In genomic region chr5:66129184-66129583, GRCh38 we compare ENCODE assay signal across 14 cellular contexts. TPM values are rescaled to one million over a fixed set of nuclear protein-coding genes. Genes with fewer than 3 reads are reported as not detected.
DNase-seq lines count a peak whose midpoint lies in the region; ATAC-seq and TF ChIP-seq lines count a peak whose summit lies in the region.
"Had no signal": no experiment of that assay in that cellular context is flagged by ENCODE, and none has a peak within 500 bp of the region (broad histone marks: within the 10 kb centered on the region; RNA-seq: fewer than 3 reads in every experiment).

No MANE protein-coding gene starts in this region.

- H2BK12ac ChIP-seq in neuronal stem cell (ENCODE audit: low read length), result no peak overlapping the region

- H3K27me3 ChIP-seq in BE2C (no peaks in the 10 kb centered on the region), GM23338 (ENCODE audit: insufficient read depth) (no peaks in the 10 kb centered on the region), neuronal stem cell (ENCODE audit: control insufficient read depth in 3 of 3, insufficient read depth in 3 of 3, low read depth in 1 of 3, low read length in 3 of 3) (no peaks in the 10 kb centered on the region)

- no peak overlapping the region for H3K14ac ChIP-seq in neuronal stem cell (ENCODE audit: low read length)

- no peak overlapping the region for H2AK5ac ChIP-seq in neuronal stem cell (ENCODE audit: low read depth, low read length)

- no peak overlapping the region for H3K4me3 Mint-ChIP-seq in GM23338
- H3K4me3 Mint-ChIP-seq in chondrocyte (ENCODE audit: unreplicated experiment), result no peak overlapping the region
- H3K4me3 Mint-ChIP-seq: CD14-positive monocyte; CD8-positive, alpha-beta T cell had no signal

- no peaks in the 10 kb centered on the region for H4K20me1 ChIP-seq in GM23338 (replicated peaks; ENCODE audit: insufficient read depth)

- H3K23ac ChIP-seq in neuronal stem cell (ENCODE audit: low read depth, low read length, poor library complexity), result no peak overlapping the region

- H3K36me3 Mint-ChIP-seq in GM23338 (ENCODE audit: low read depth), result no peaks in the 10 kb centered on the region
- peaks cover 6% of the 10 kb centered on the region for H3K36me3 Mint-ChIP-seq in chondrocyte (ENCODE audit: low read depth)
- H3K36me3 Mint-ChIP-seq: CD14-positive monocyte; CD8-positive, alpha-beta T cell had no signal

- H3K79me1 ChIP-seq in neuronal stem cell (ENCODE audit: low read depth, low read length), result no peaks in the 10 kb centered on the region

- H3K36me3 ChIP-seq in BE2C (no peaks in the 10 kb centered on the region), GM23338 (ENCODE audit: insufficient read depth) (no peaks in the 10 kb centered on the region), neuronal stem cell (replicated peaks in 1 of 2; ENCODE audit: control insufficient read depth in 2 of 2, insufficient read depth in 2 of 2, low read length in 2 of 2) (no peaks in the 10 kb centered on the region)

- no peak for ATAC-seq in GM23338
- ATAC-seq: A549; CD8-positive, alpha-beta T cell; HCT116; HepG2 had no signal

- H3K4me3 ChIP-seq in BE2C (ENCODE audit: low read depth, low read length) (0 out of 2 replicates have a peak overlapping the region, but pooled peaks have one; percentile 10), GM23338 (no peak overlapping the region), neuronal stem cell (ENCODE audit: low read length in 2 of 2) (no peak overlapping the region)
- H3K4me3 ChIP-seq: A549 had no signal

- no peak overlapping the region for H2BK15ac ChIP-seq in neuronal stem cell (ENCODE audit: low read length)

- no peak overlapping the region for H4K91ac ChIP-seq in neuronal stem cell (ENCODE audit: low read depth, low read length, poor library complexity)

- no peak overlapping the region for H2BK5ac ChIP-seq in neuronal stem cell (ENCODE audit: low read length)

- H4K8ac ChIP-seq in neuronal stem cell (ENCODE audit: low read depth, low read length), result no peak overlapping the region

- H3K27me3 Mint-ChIP-seq in GM23338 (ENCODE audit: insufficient read depth, low read depth, poor library complexity) (peaks cover 3% of the 10 kb centered on the region), chondrocyte (ENCODE audit: low read depth) (no peaks in the 10 kb centered on the region)

- H3K9ac ChIP-seq in neuronal stem cell (ENCODE audit: low read depth, low read length, poor library complexity), result no peak overlapping the region

- H3K4me2 ChIP-seq in GM23338, result no peak overlapping the region
- no peak overlapping the region for H3K4me2 ChIP-seq in neuronal stem cell (ENCODE audit: insufficient read depth, low read length, poor library complexity, severe bottlenecking)
- H3K4me2 ChIP-seq: A549 had no signal

- H3K4me1 Mint-ChIP-seq in GM23338, result peaks cover 4% of the 10 kb centered on the region; the same call in 2 of the 3 replicates
- peaks cover 7% of the 10 kb centered on the region for H3K4me1 Mint-ChIP-seq in chondrocyte (ENCODE audit: low read depth)
- H3K4me1 Mint-ChIP-seq: CD14-positive monocyte had no signal

- H3K27ac ChIP-seq in GM23338 (ENCODE audit: low read depth) (no peak overlapping the region), neuronal stem cell (replicated peaks; ENCODE audit: low read length) (no peak overlapping the region)
- H3K27ac ChIP-seq: A549 had no signal

- peak overlapping the region; percentile 23 for H3K4ac ChIP-seq in neuronal stem cell (ENCODE audit: low read length)

- 0 out of 2 replicates have a peak, but pooled peaks cover 3% of the 10 kb centered on the region for H3K9me2 ChIP-seq in GM23338 (ENCODE audit: insufficient read depth)

- H3K4me1 ChIP-seq in BE2C (peaks cover 4% of the 10 kb centered on the region; the same call in 1 of the 2 replicates), GM23338 (ENCODE audit: insufficient read depth) (no peaks in the 10 kb centered on the region), neuronal stem cell (ENCODE audit: control insufficient read depth in 2 of 2, insufficient read depth in 1 of 2, low read depth in 1 of 2, low read length in 2 of 2) (no peaks in the 10 kb centered on the region)
- H3K4me1 ChIP-seq: A549 had no signal

- H2AFZ ChIP-seq in GM23338 (peak overlapping the region; percentile 54; the same call in 1 of the 2 replicates), neuronal stem cell (ENCODE audit: low read length) (peak overlapping the region; percentile 32)

- no peak overlapping the region for H3K18ac ChIP-seq in neuronal stem cell (ENCODE audit: low read length)

- peaks cover 6% of the 10 kb centered on the region; the same call in 2 of the 3 replicates for H3K9me3 Mint-ChIP-seq in GM23338
- peaks cover 10% of the 10 kb centered on the region for H3K9me3 Mint-ChIP-seq in chondrocyte (ENCODE audit: low read depth)

- no peaks in the 10 kb centered on the region for H3K9me3 ChIP-seq in BE2C
- no peaks in the 10 kb centered on the region for H3K9me3 ChIP-seq in neuronal stem cell (replicated peaks in 1 of 2; ENCODE audit: control insufficient read depth in 2 of 2, insufficient read depth in 1 of 2, low read depth in 1 of 2, low read length in 2 of 2)
- H3K9me3 ChIP-seq: A549 had no signal

- H3K79me2 ChIP-seq in GM23338 (replicated peaks; ENCODE audit: insufficient read depth), result no peaks in the 10 kb centered on the region

- no peaks in the 10 kb centered on the region for H3F3A ChIP-seq in GM23338 (replicated peaks; ENCODE audit: low read depth)

- no peak overlapping the region for H2BK120ac ChIP-seq in neuronal stem cell (ENCODE audit: low read depth, low read length)

- H3K27ac Mint-ChIP-seq in GM23338 (no peak overlapping the region), chondrocyte (ENCODE audit: unreplicated experiment) (no peak overlapping the region)
- H3K27ac Mint-ChIP-seq: CD14-positive monocyte; CD8-positive, alpha-beta T cell had no signal

- TF ChIP-seq CTCF in BE2C (IDR thresholded peaks at IDR 0.05; ENCODE audit: low read depth, low read length) (no peak), GM23338 (conservative IDR thresholded peaks at IDR 0.05; ENCODE audit: low read depth in 2 of 2) (no peak), chondrocyte (IDR thresholded peaks at IDR 0.05) (no peak)

- WGBS in neuronal stem cell (ENCODE audit: extremely low coverage in 2 of 2, insufficient read length in 2 of 2, insufficient replicate concordance in 1 of 2), 2 donors, result no CpG with 5 or more reads among the region's 5 CpGs

- DNase-seq in BE2C (peak; percentile 35), GM23338 (ENCODE audit: low spot score) (no peak), SK-N-DZ (ENCODE audit: low spot score) (peak; percentile 34), neuronal stem cell (ENCODE audit: low spot score) (no peak), HuH-7 (ENCODE audit: low spot score) (no peak), chondrocyte (ENCODE audit: low spot score) (no peak)
- DNase-seq: CD8-positive, alpha-beta T cell; COR-L47; DMS53; GF-D8 had no signal

TF ChIP-seq in GM23338, 12 proteins besides CTCF, POLR2A, EP300 and RAD21 (continues in another document):
- TF ChIP-seq CREB1 (CRISPR knock-in tag; IDR thresholded peaks at IDR 0.05; ENCODE audit: low read depth) (no peak), NANOG (IDR thresholded peaks at IDR 0.05; ENCODE audit: borderline replicate concordance) (no peak), REST (IDR thresholded peaks at IDR 0.05; ENCODE audit: unreplicated experiment) (no peak), ETS1 (IDR thresholded peaks at IDR 0.05) (no peak), EZH2phosphoT487 (IDR thresholded peaks at IDR 0.05; ENCODE audit: unreplicated experiment) (no peak), ZNF331 (CRISPR knock-in tag; IDR thresholded peaks at IDR 0.05; ENCODE audit: low read depth) (no peak), STAT1 (IDR thresholded peaks at IDR 0.05; ENCODE audit: unreplicated experiment) (no peak)

RNA-seq across cellular contexts. Expression of gene SREK1, which starts 14.9 kb away (rescaled TPM):
- 58.0 TPM for polyA plus RNA-seq in BE2C (2012; ENCODE audit: insufficient read depth, insufficient read length, low read depth)
- 58.9 and 66.4 TPM in 2 replicates for total RNA-seq in GM23338 (2014; rRNA removed; shearing (Covaris generic))
- 44.9 and 64.3 TPM in 2 replicates for polyA plus RNA-seq in GM23338 (2016; fragmentation: Nextera tagmentation; extraction: Ambion mirVana)
- polyA plus RNA-seq in SK-N-DZ (2014; cell fraction: cytosol; rRNA removed), result 23.9 and 26.9 TPM in 2 replicates
- polyA plus RNA-seq in SK-N-DZ (2014; cell fraction: nucleus; rRNA removed), result 112 and 136 TPM in 2 replicates
- polyA plus RNA-seq in neuronal stem cell (2013, experiment 1 of 2), result 65.0 TPM
- 67.2 TPM for polyA plus RNA-seq in neuronal stem cell (2013, experiment 2 of 2)
- total RNA-seq in chondrocyte, result 49.1 to 68.2 TPM (median 51.0 TPM) in 3 replicates

Comparison
In these comparisons a context has a peak if more than half of its experiments do, and no peak if none do; other contexts are left out.
1. DNase-seq: peak in BE2C (single experiment) and SK-N-DZ (single experiment); none in GM23338 (single experiment), neuronal stem cell (single experiment), HuH-7 (single experiment) and chondrocyte (single experiment).